23 cellular contexts compared by ENCODE assay signal in genomic region chr6:36613200-36613995, GRCh38. TPM values are rescaled to one million over a fixed set of nuclear protein-coding genes. Genes with fewer than 3 reads are reported as not detected.
DNase-seq lines count a peak whose midpoint lies in the region; ATAC-seq and TF ChIP-seq lines count a peak whose summit lies in the region.
"Had no signal": no experiment of that assay in that cellular context is flagged by ENCODE, and none has a peak within 500 bp of the region (broad histone marks: within the 10 kb centered on the region; RNA-seq: fewer than 3 reads in every experiment).

No MANE protein-coding gene starts in this region.

- H3K36me3 Mint-ChIP-seq in activated naive CD4-positive, alpha-beta T cell treated with anti-CD3 and anti-CD28 coated beads, Interleukin-2, amount 50 U/mL, for 24 hours = peaks cover 21% of the 10 kb centered on the region
- peaks cover 40% of the 10 kb centered on the region for H3K36me3 Mint-ChIP-seq in activated naive CD4-positive, alpha-beta T cell treated with anti-CD3 and anti-CD28 coated beads for 36 hours (ENCODE audit: low read depth)
- H3K36me3 Mint-ChIP-seq in effector memory CD8-positive, alpha-beta T cell (ENCODE audit: insufficient read depth) = peaks cover 73% of the 10 kb centered on the region

- H3K36me3 ChIP-seq in SU-DHL-6 (ENCODE audit: low read length) (no peaks in the 10 kb centered on the region; the same call in 1 of the 2 replicates), prostate gland (no peaks in the 10 kb centered on the region)

- H3K4me1 ChIP-seq in prostate gland (replicated peaks) = peaks cover 6% of the 10 kb centered on the region

- H3K4me3 ChIP-seq in SU-DHL-6 (ENCODE audit: insufficient read depth, low read length, poor library complexity, severe bottlenecking) = no peak overlapping the region
- no peak overlapping the region for H3K4me3 ChIP-seq in prostate gland
- H3K4me3 ChIP-seq: cardiac muscle cell, GM12878, hepatocyte, lower lobe of right lung, pancreas, testis, vagina had no signal

- H3K9ac ChIP-seq in SU-DHL-6 (ENCODE audit: low read length) = no peak overlapping the region

- peak overlapping the region; percentile 0; the same call in 1 of the 2 replicates for H3K27ac ChIP-seq in SU-DHL-6 (ENCODE audit: low read depth, low read length)
- H3K27ac ChIP-seq in prostate gland = no peak overlapping the region
- H3K27ac ChIP-seq: hepatocyte, lower lobe of right lung, pancreas, testis, vagina had no signal

- 94% methylated on average over 9 of the region's 9 CpGs for WGBS in prostate gland

- peaks cover 34% of the 10 kb centered on the region for H3K4me1 Mint-ChIP-seq in activated naive CD4-positive, alpha-beta T cell treated with anti-CD3 and anti-CD28 coated beads, Interleukin-2, amount 50 U/mL, for 24 hours
- H3K4me1 Mint-ChIP-seq in activated naive CD4-positive, alpha-beta T cell treated with anti-CD3 and anti-CD28 coated beads for 36 hours (ENCODE audit: low read depth) = peaks cover 34% of the 10 kb centered on the region
- peaks cover 23 to 31% of the 10 kb centered on the region in 2 donors for H3K4me1 Mint-ChIP-seq in effector memory CD8-positive, alpha-beta T cell (ENCODE audit: low read depth in 2 of 2)

- peak overlapping the region; percentile 75 for H3K27ac Mint-ChIP-seq in activated naive CD4-positive, alpha-beta T cell treated with anti-CD3 and anti-CD28 coated beads, Interleukin-2, amount 50 U/mL, for 24 hours
- H3K27ac Mint-ChIP-seq in activated naive CD4-positive, alpha-beta T cell treated with anti-CD3 and anti-CD28 coated beads for 36 hours = no peak overlapping the region
- H3K27ac Mint-ChIP-seq in effector memory CD8-positive, alpha-beta T cell = peak overlapping the region; percentile 59 to 70
- H3K27ac Mint-ChIP-seq: activated CD4-positive, alpha-beta T cell treated with anti-CD3 and anti-CD28 coated beads, Interleukin-2, amount 10 ng/mL, durations not matched to agents 7 days and 5 days; stimulated activated memory B cell treated with anti-CD40 and anti-IgM and Interleukin-4, amounts not matched to agents 10 μg/mL and 1 μg/mL and 100 μg/mL, for 72 hours had no signal

- H2AFZ ChIP-seq in SU-DHL-6 (ENCODE audit: low read depth, low read length, severe bottlenecking) = no peak overlapping the region
- H2AFZ ChIP-seq: hepatocyte had no signal

- CTCF ChIA-PET in activated naive CD4-positive, alpha-beta T cell treated with anti-CD3 and anti-CD28 coated beads for 36 hours (lab: Charles Lee) = no interaction called here

- TF ChIP-seq CTCF in SU-DHL-6 (IDR thresholded peaks at IDR 0.05; ENCODE audit: insufficient read depth, low read length, poor library complexity, severe bottlenecking) (no peak), prostate gland (IDR thresholded peaks at IDR 0.05) (no peak)

- no peaks in the 10 kb centered on the region for H3K79me2 ChIP-seq in SU-DHL-6 (ENCODE audit: insufficient read depth, low read length)

- H3K9me3 Mint-ChIP-seq in activated naive CD4-positive, alpha-beta T cell treated with anti-CD3 and anti-CD28 coated beads, Interleukin-2, amount 50 U/mL, for 24 hours = no peaks in the 10 kb centered on the region
- H3K9me3 Mint-ChIP-seq in activated naive CD4-positive, alpha-beta T cell treated with anti-CD3 and anti-CD28 coated beads for 36 hours = no peaks in the 10 kb centered on the region
- no peaks in the 10 kb centered on the region for H3K9me3 Mint-ChIP-seq in effector memory CD8-positive, alpha-beta T cell
- H3K9me3 Mint-ChIP-seq: activated CD4-positive, alpha-beta T cell treated with anti-CD3 and anti-CD28 coated beads, Interleukin-2, amount 10 ng/mL, durations not matched to agents 7 days and 5 days; stimulated activated memory B cell treated with anti-CD40 and anti-IgM and Interleukin-4, amounts not matched to agents 10 μg/mL and 1 μg/mL and 100 μg/mL, for 72 hours had no signal

- no peaks in the 10 kb centered on the region for H3K27me3 ChIP-seq in SU-DHL-6 (ENCODE audit: low read length)
- no peaks in the 10 kb centered on the region for H3K27me3 ChIP-seq in prostate gland (replicated peaks; ENCODE audit: insufficient read depth)
- H3K27me3 ChIP-seq: cardiac muscle cell, hepatocyte, pancreas, testis, vagina had no signal

- DNase-seq in activated naive CD4-positive, alpha-beta T cell treated with anti-CD3 and anti-CD28 coated beads for 36 hours = no peak
- no peak for DNase-seq in effector memory CD8-positive, alpha-beta T cell
- peak; percentile 5 for DNase-seq in superior temporal gyrus (ENCODE audit: extremely low spot score)
- no peak for DNase-seq in prostate gland (ENCODE audit: low spot score)
- DNase-seq: activated CD4-positive, alpha-beta T cell treated with anti-CD3 and anti-CD28 coated beads, Interleukin-2, amount 10 ng/mL, durations not matched to agents 7 days and 5 days; DMS79; foreskin fibroblast; Karpas-422; lower lobe of right lung; NCI-H187; NCI-H2227 treated with DMSO at 0.1 percent for 48 hours; NCI-H748 treated with DMSO at 0.1 percent for 48 hours; testis had no signal

- H3K9me3 ChIP-seq in SU-DHL-6 (ENCODE audit: insufficient read depth, low read length) = no peaks in the 10 kb centered on the region
- no peaks in the 10 kb centered on the region for H3K9me3 ChIP-seq in prostate gland
- H3K9me3 ChIP-seq: lower lobe of right lung, pancreas, testis, vagina had no signal

- H3K4me3 Mint-ChIP-seq in activated naive CD4-positive, alpha-beta T cell treated with anti-CD3 and anti-CD28 coated beads, Interleukin-2, amount 50 U/mL, for 24 hours = no peak overlapping the region
- no peak overlapping the region for H3K4me3 Mint-ChIP-seq in activated naive CD4-positive, alpha-beta T cell treated with anti-CD3 and anti-CD28 coated beads for 36 hours
- no peak overlapping the region for H3K4me3 Mint-ChIP-seq in effector memory CD8-positive, alpha-beta T cell
- H3K4me3 Mint-ChIP-seq: activated CD4-positive, alpha-beta T cell treated with anti-CD3 and anti-CD28 coated beads, Interleukin-2, amount 10 ng/mL, durations not matched to agents 7 days and 5 days; stimulated activated memory B cell treated with anti-CD40 and anti-IgM and Interleukin-4, amounts not matched to agents 10 μg/mL and 1 μg/mL and 100 μg/mL, for 72 hours had no signal

- H3K9me2 ChIP-seq in SU-DHL-6 (replicated peaks; ENCODE audit: insufficient read depth, low read length) = no peaks in the 10 kb centered on the region

- H3K27me3 Mint-ChIP-seq in activated naive CD4-positive, alpha-beta T cell treated with anti-CD3 and anti-CD28 coated beads, Interleukin-2, amount 50 U/mL, for 24 hours = no peaks in the 10 kb centered on the region
- H3K27me3 Mint-ChIP-seq in activated naive CD4-positive, alpha-beta T cell treated with anti-CD3 and anti-CD28 coated beads for 36 hours (ENCODE audit: low read depth) = no peaks in the 10 kb centered on the region
- no peaks in the 10 kb centered on the region for H3K27me3 Mint-ChIP-seq in effector memory CD8-positive, alpha-beta T cell
- H3K27me3 Mint-ChIP-seq: activated CD4-positive, alpha-beta T cell treated with anti-CD3 and anti-CD28 coated beads, Interleukin-2, amount 10 ng/mL, durations not matched to agents 7 days and 5 days; stimulated activated memory B cell treated with anti-CD40 and anti-IgM and Interleukin-4, amounts not matched to agents 10 μg/mL and 1 μg/mL and 100 μg/mL, for 72 hours had no signal

- H3F3A ChIP-seq in SU-DHL-6 (ENCODE audit: insufficient read depth) = peaks cover 61% of the 10 kb centered on the region

- H4K20me1 ChIP-seq in SU-DHL-6 (ENCODE audit: low read depth, low read length) = peaks cover 5% of the 10 kb centered on the region; the same call in 1 of the 2 replicates

- TF ChIP-seq POLR2A in prostate gland (IDR thresholded peaks at IDR 0.05) = no peak

- ATAC-seq in effector memory CD8-positive, alpha-beta T cell (replicated peaks) = no peak
- no peak for ATAC-seq in GM18867 (IDR thresholded peaks at IDR 0.05; ENCODE audit: unreplicated experiment)
- ATAC-seq in HG02571 (IDR thresholded peaks at IDR 0.05; ENCODE audit: unreplicated experiment) = no peak
- ATAC-seq: GM12878; lower lobe of right lung; pancreas; stimulated activated memory B cell treated with anti-CD40 and anti-IgM and Interleukin-4, amounts not matched to agents 10 μg/mL and 1 μg/mL and 100 μg/mL, for 72 hours had no signal

- intact Hi-C loops in activated naive CD4-positive, alpha-beta T cell treated with anti-CD3 and anti-CD28 coated beads for 36 hours (cut with micrococcal nuclease) = loop anchor here (10.0 kb wide), 1 partner anchor 401 kb away; no protein-coding TSS in a partner anchor
- intact Hi-C loops in prostate gland (cut with DNase I) = loop anchor here (10.0 kb wide), 1 partner anchor 231 kb away; no protein-coding TSS in a partner anchor

- H3K4me2 ChIP-seq in SU-DHL-6 (ENCODE audit: low read depth, low read length, poor library complexity, severe bottlenecking) = no peak overlapping the region
- H3K4me2 ChIP-seq: hepatocyte had no signal

RNA-seq across cellular contexts. Expression of gene SRSF3, which starts 19.2 kb away (rescaled TPM):
- total RNA-seq in activated naive CD4-positive, alpha-beta T cell treated with anti-CD3 and anti-CD28 coated beads for 36 hours = 100 to 1,000 TPM; 250 to 269 TPM
- 100 to 1,000 TPM; 111 to 153 TPM for total RNA-seq in prostate gland
